Comparison of ENCODE assay signal across 25 cellular contexts in the genomic region with DNA sequence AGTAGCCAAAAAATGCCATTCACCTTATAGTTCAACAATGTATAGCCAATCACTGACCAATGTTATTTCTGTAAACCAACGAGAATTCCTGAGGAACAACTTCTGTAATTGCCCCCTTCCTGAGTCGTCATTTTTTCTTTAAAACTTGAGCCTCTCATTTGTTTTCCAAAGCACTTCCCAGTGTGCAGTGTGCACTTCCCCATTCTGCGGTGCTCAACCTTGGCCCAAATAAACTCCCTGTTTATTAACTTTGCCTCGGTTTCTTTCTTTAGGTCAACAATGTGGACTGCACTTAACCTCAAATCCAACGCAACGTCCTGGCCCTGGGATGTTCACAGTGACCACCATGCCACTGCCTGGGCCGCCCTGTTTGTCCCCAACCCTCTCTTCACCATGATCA.
"Had no signal": no experiment of that assay in that cellular context is flagged by ENCODE, and none has a peak within 500 bp of the region (broad histone marks: within the 10 kb centered on the region; RNA-seq: fewer than 3 reads in every experiment).

No MANE protein-coding gene starts in this region.

- H3K9me3 ChIP-seq: MG63, SK-N-SH had no signal

- H3K4me3 ChIP-seq: MG63 had no signal

- ATAC-seq: T-cell had no signal

- H3K27ac Mint-ChIP-seq: IgD-negative memory B cell, T-cell had no signal

- H3K36me3 Mint-ChIP-seq: IgD-negative memory B cell had no signal

- H3K9me3 Mint-ChIP-seq: T-cell had no signal

- FAIRE-seq: HTR-8/SVneo had no signal

- H3K4me3 Mint-ChIP-seq: IgD-negative memory B cell, T-cell had no signal

- H3K27me3 ChIP-seq: MG63 had no signal

- H3K36me3 ChIP-seq: MG63 had no signal

- DNase-seq: KBM-7, MV-4-11, NCI-H1048, NCI-H1105, NCI-H1417 treated with DMSO at 0.1 percent for 48 hours, NCI-H146, NCI-H1694 treated with DMSO at 0.1 percent for 48 hours, NCI-H1930, NCI-H2081, NCI-H2107, NCI-H226, NCI-H446, NCI-H510A, NCI-H524 treated with DMSO at 0.1 percent for 48 hours, NCI-H69, NCI-H774, SHP77, SK-N-SH, SW 1271, T-cell had no signal

- H3K27me3 Mint-ChIP-seq: T-cell had no signal

- H3K27ac ChIP-seq: HL-60, RWPE1 had no signal
